8 cellular contexts compared by ENCODE assay signal in genomic region chr5:72817076-72817476, GRCh38. TPM values are rescaled to one million over a fixed set of nuclear protein-coding genes. Genes with fewer than 3 reads are reported as not detected.
A peak's percentile ranks its signal among the peaks of the same experiment; 100 is the strongest.
DNase-seq lines count a peak whose midpoint lies in the region; ATAC-seq and TF ChIP-seq lines count a peak whose summit lies in the region.

No MANE protein-coding gene starts in this region.

- H3K9ac ChIP-seq in skeletal muscle tissue (ENCODE audit: low read depth in 1 of 3, low read length in 3 of 3) = peak overlapping the region; percentile 97 to 98 (median 97)

- H3K4me3 Mint-ChIP-seq in CD14-positive monocyte (peak overlapping the region; percentile 93 to 97), brain (peak overlapping the region; percentile 97 to 100 (median 98))

- H3K9me3 ChIP-seq in skeletal muscle tissue (ENCODE audit: control insufficient read depth in 3 of 3, low read length in 3 of 3) = no peaks in the 10 kb centered on the region

- H3K4me1 ChIP-seq in skeletal muscle tissue (ENCODE audit: control insufficient read depth in 3 of 3, insufficient read depth in 3 of 3, low read length in 3 of 3) = peaks cover 7 to 18% (median 8%) of the 10 kb centered on the region in 3 donors

- peak overlapping the region; percentile 88 to 94 (median 91) for H3K27ac Mint-ChIP-seq in CD14-positive monocyte
- peak overlapping the region; percentile 99 to 100 (median 100) for H3K27ac Mint-ChIP-seq in brain

- H3K4me1 Mint-ChIP-seq in CD14-positive monocyte = peaks cover 31% of the 10 kb centered on the region
- peaks cover 30% of the 10 kb centered on the region for H3K4me1 Mint-ChIP-seq in brain

- no peak for DNase-seq in CD14-positive monocyte (ENCODE audit: low spot score)
- peak; percentile 40 for DNase-seq in SK-MEL-5 (ENCODE audit: low read depth, low spot score)
- peak; percentile 55 for DNase-seq in iPS-NIHi11 (ENCODE audit: low spot score)
- DNase-seq in 8988T = no peak

- H3K4me3 ChIP-seq in skeletal muscle tissue (ENCODE audit: low read length in 3 of 3) = peak overlapping the region; percentile 90 to 97 (median 90)

- H3K36me3 Mint-ChIP-seq in CD14-positive monocyte (no peaks in the 10 kb centered on the region), brain (peaks cover 32% of the 10 kb centered on the region)

- H3K9me3 Mint-ChIP-seq in CD14-positive monocyte (no peaks in the 10 kb centered on the region), brain (peaks cover 0 to 12% (median 6%) of the 10 kb centered on the region in 5 experiments)

- H3K36me3 ChIP-seq in skeletal muscle tissue (ENCODE audit: control insufficient read depth in 3 of 3, insufficient read depth in 3 of 3, low read length in 3 of 3) = no peaks in the 10 kb centered on the region

- H3K27me3 Mint-ChIP-seq in CD14-positive monocyte (ENCODE audit: low read depth in 3 of 3) (no peaks in the 10 kb centered on the region), brain (peaks cover 7% of the 10 kb centered on the region)

- H3K27ac ChIP-seq in skeletal muscle tissue (ENCODE audit: low read depth, low read length) = peak overlapping the region; percentile 98

- in situ Hi-C loops in SK-MEL-5 (cut with HindIII; ENCODE audit: low pct_unique_long_range_greater_than_20kb, low sequenced_read_pairs) = no loop called here

- no peaks in the 10 kb centered on the region for H3K27me3 ChIP-seq in skeletal muscle tissue (ENCODE audit: control insufficient read depth in 3 of 3, insufficient read depth in 3 of 3, low read length in 3 of 3)

- ATAC-seq in GM19043 (IDR thresholded peaks at IDR 0.05; ENCODE audit: low read depth, unreplicated experiment) (peak; percentile 17), HG03159 (IDR thresholded peaks at IDR 0.05; ENCODE audit: unreplicated experiment) (peak; percentile 36)

- TF ChIP-seq CTCF in CD14-positive monocyte (IDR thresholded peaks at IDR 0.05) (no peak), brain (conservative IDR thresholded peaks at IDR 0.05) (no peak)

- intact Hi-C loops in CD14-positive monocyte (cut with micrococcal nuclease) = loop anchor here (5.0 to 10.0 kb wide), 4 partner anchors 140 to 678 kb away; partner anchors contain the start of genes BTF3 (in 1 of the 2) and FCHO2 (in 1 of the 2)

RNA-seq across cellular contexts. Expression of gene TNPO1, which starts 0.6 kb away (rescaled TPM):
- polyA plus RNA-seq in CD14-positive monocyte (10 to 100 TPM; 26.3 to 28.1 TPM), brain (ENCODE audit: insufficient read depth, low read depth, low replicate concordance) (29.6 TPM)
- 301 and 303 TPM in 2 replicates for total RNA-seq in SK-MEL-5 (2014; rRNA removed; shearing (Covaris generic))
- 104 and 128 TPM in 2 replicates for polyA plus RNA-seq in SK-MEL-5 (2015; cell fraction: cytosol; rRNA removed)
- polyA plus RNA-seq in SK-MEL-5 (2015; cell fraction: nucleus; rRNA removed) = 99.9 and 103 TPM in 2 replicates
- total RNA-seq in skeletal muscle tissue = 111 TPM

Comparison
In these comparisons a context has a peak if more than half of its experiments do, and no peak if none do; other contexts are left out.
1. DNase-seq: peak in SK-MEL-5 (single experiment) and iPS-NIHi11 (single experiment); none in CD14-positive monocyte (single experiment) and 8988T (single experiment).